20 cellular contexts compared by ENCODE assay signal in genomic region chr7:121214652-121215051, GRCh38.
DNase-seq lines count a peak whose midpoint lies in the region; ATAC-seq, FAIRE-seq and TF ChIP-seq lines count a peak whose summit lies in the region.
"Had no signal": no experiment of that assay in that cellular context is flagged by ENCODE, and none has a peak within 500 bp of the region (broad histone marks: within the 10 kb centered on the region; RNA-seq: fewer than 3 reads in every experiment).

No MANE protein-coding gene starts in this region.

- H3K4ac ChIP-seq in IMR-90 (ENCODE audit: low read depth, low read length): no peak overlapping the region

- no peak overlapping the region for H2BK20ac ChIP-seq in IMR-90 (ENCODE audit: low read depth, low read length)

- H3K4me1 ChIP-seq in IMR-90 (ENCODE audit: control insufficient read depth, insufficient read depth, low read length) (peaks cover 17% of the 10 kb centered on the region), PC-9 (replicated peaks; ENCODE audit: insufficient read depth) (no peaks in the 10 kb centered on the region), gastroesophageal sphincter (peaks cover 0 to 18% (median 0%) of the 10 kb centered on the region in 3 donors)

- no peak overlapping the region for H2BK5ac ChIP-seq in IMR-90 (ENCODE audit: low read depth, low read length, poor library complexity, severe bottlenecking)

- no peak overlapping the region for H2AK9ac ChIP-seq in IMR-90 (replicated peaks; ENCODE audit: low read depth, low read length, poor library complexity)

- H3K9me1 ChIP-seq in IMR-90 (ENCODE audit: insufficient read depth, low read length): 0 out of 2 replicates have a peak, but pooled peaks cover 4% of the 10 kb centered on the region

- no peak overlapping the region for H3K18ac ChIP-seq in IMR-90 (ENCODE audit: low read depth, low read length)

- peaks cover 3 to 31% of the 10 kb centered on the region in 2 experiments; a peak in 3 of 4 replicates for H3K79me1 ChIP-seq in IMR-90 (ENCODE audit: low read depth in 1 of 2, low read length in 2 of 2)

- DNase-seq in D721Med (ENCODE audit: insufficient read length, low spot score) (no peak), IMR-90 (peak; percentile 34), PC-9 (no peak), fibroblast of peridontal ligament (ENCODE audit: extremely low read depth) (peak; percentile 45), amygdala (lab: John Stamatoyannopoulos, UW) (no peak), CD14-positive monocyte (ENCODE audit: low spot score) (no peak), A172 (ENCODE audit: low spot score) (no peak)
- DNase-seq: ACHN; AML-193; CD4-positive, alpha-beta memory T cell; H9 had no signal

- H3K9me3 ChIP-seq in IMR-90 (ENCODE audit: control insufficient read depth, insufficient read depth, low read length) (no peaks in the 10 kb centered on the region), PC-9 (ENCODE audit: insufficient read depth, low read depth) (no peaks in the 10 kb centered on the region; the same call in 1 of the 2 replicates), gastroesophageal sphincter (no peaks in the 10 kb centered on the region)

- no peak overlapping the region for H3K27ac ChIP-seq in IMR-90 (ENCODE audit: insufficient read depth, low read length)
- H3K27ac ChIP-seq in PC-9: no peak overlapping the region
- no peak overlapping the region for H3K27ac ChIP-seq in gastroesophageal sphincter
- H3K27ac ChIP-seq: C4-2B, HL-60 had no signal

- no peak for TF ChIP-seq EP300 in gastroesophageal sphincter (IDR thresholded peaks at IDR 0.05)

- ATAC-seq in IMR-90 (ENCODE audit: low read depth) (peak; percentile 62), gastroesophageal sphincter (no peak)
- ATAC-seq: K562 had no signal

- in situ Hi-C loops in IMR-90 (cut with MboI; ENCODE audit: low sequenced_read_pairs): no loop called here

- no peaks in the 10 kb centered on the region for H3K4me1 Mint-ChIP-seq in CD14-positive monocyte
- H3K4me1 Mint-ChIP-seq: CD4-positive, alpha-beta memory T cell; H9 had no signal

- no peak overlapping the region for H3K27ac Mint-ChIP-seq in CD14-positive monocyte
- H3K27ac Mint-ChIP-seq: CD4-positive, alpha-beta memory T cell; H9 had no signal

- no peak overlapping the region for H2AFZ ChIP-seq in IMR-90 (replicated peaks; ENCODE audit: low read length, poor library complexity)
- peak overlapping the region; percentile 5; the same call in 1 of the 2 replicates for H2AFZ ChIP-seq in PC-9

- TF ChIP-seq POLR2A in IMR-90 (IDR thresholded peaks at IDR 0.05; ENCODE audit: low read depth, low read length) (no peak), gastroesophageal sphincter (IDR thresholded peaks at IDR 0.05) (no peak)

- H3K36me3 ChIP-seq in IMR-90 (ENCODE audit: control insufficient read depth, insufficient read depth, low read length) (no peaks in the 10 kb centered on the region), PC-9 (ENCODE audit: low read depth) (no peaks in the 10 kb centered on the region), gastroesophageal sphincter (no peaks in the 10 kb centered on the region)

- no peaks in the 10 kb centered on the region for H3K9me3 Mint-ChIP-seq in CD14-positive monocyte
- H3K9me3 Mint-ChIP-seq: CD4-positive, alpha-beta memory T cell; H9 had no signal

- no peak overlapping the region for H4K5ac ChIP-seq in IMR-90 (ENCODE audit: low read depth, low read length)

- no peak for TF ChIP-seq RAD21 in IMR-90 (IDR thresholded peaks at IDR 0.05; ENCODE audit: low read length)

- no peaks in the 10 kb centered on the region for H3K36me3 Mint-ChIP-seq in CD14-positive monocyte
- H3K36me3 Mint-ChIP-seq: CD4-positive, alpha-beta memory T cell had no signal

- POLR2A ChIA-PET in IMR-90 (lab: Charles Lee; ENCODE audit: unreplicated experiment) (no interaction called here), PC-9 (lab: Charles Lee; ENCODE audit: unreplicated experiment) (no interaction called here)

- no peak overlapping the region for H3K9ac ChIP-seq in IMR-90 (ENCODE audit: low read depth, low read length)

- H3K4me3 Mint-ChIP-seq in CD14-positive monocyte: no peak overlapping the region
- H3K4me3 Mint-ChIP-seq: CD4-positive, alpha-beta memory T cell; H9 had no signal

- H3K27me3 ChIP-seq in IMR-90 (ENCODE audit: control insufficient read depth, insufficient read depth, low read length): no peaks in the 10 kb centered on the region
- no peaks in the 10 kb centered on the region for H3K27me3 ChIP-seq in PC-9 (ENCODE audit: insufficient read depth, low read depth)
- no peaks in the 10 kb centered on the region for H3K27me3 ChIP-seq in gastroesophageal sphincter

- no peak overlapping the region for H2BK15ac ChIP-seq in IMR-90 (ENCODE audit: low read depth, low read length)

- TF ChIP-seq CTCF in D721Med (IDR thresholded peaks at IDR 0.05; ENCODE audit: insufficient read depth, missing control alignments) (no peak), IMR-90 (conservative IDR thresholded peaks at IDR 0.05; ENCODE audit: low read depth, low read length) (no peak), PC-9 (conservative IDR thresholded peaks at IDR 0.05) (no peak), gastroesophageal sphincter (IDR thresholded peaks at IDR 0.05) (no peak), CD14-positive monocyte (IDR thresholded peaks at IDR 0.05) (no peak)

- intact Hi-C loops in IMR-90 (cut with micrococcal nuclease) (no loop called here), PC-9 (cut with micrococcal nuclease; ENCODE audit: unreplicated experiment) (no loop called here), CD14-positive monocyte (cut with micrococcal nuclease) (no loop called here)

- no peaks in the 10 kb centered on the region for H3K27me3 Mint-ChIP-seq in CD14-positive monocyte (ENCODE audit: low read depth in 3 of 3)
- H3K27me3 Mint-ChIP-seq: CD4-positive, alpha-beta memory T cell had no signal

- no peak overlapping the region for H3K23ac ChIP-seq in IMR-90 (ENCODE audit: low read depth, low read length)

- H3K14ac ChIP-seq in IMR-90 (replicated peaks; ENCODE audit: low read depth, low read length): no peak overlapping the region

- BruUV-seq in IMR-90 (replicated peaks; lab: Mats Ljungman, UMichigan): no TSS peak
- BruUV-seq in PC-9 (replicated peaks; lab: Mats Ljungman, UMichigan): no TSS peak

- no peak overlapping the region for H3K56ac ChIP-seq in IMR-90 (ENCODE audit: extremely low read depth, insufficient read depth, low read length)

- no CpG with 5 or more reads among the region's 2 CpGs for WGBS in IMR-90 (ENCODE audit: extremely low coverage in 2 of 2, insufficient read length in 1 of 2), 2 experiments
- 77 to 82% methylated on average over 2 of the region's 2 CpGs for WGBS in gastroesophageal sphincter (ENCODE audit: low coverage in 1 of 2), 2 donors

- H3K79me2 ChIP-seq in PC-9 (ENCODE audit: low read depth): no peaks in the 10 kb centered on the region

- no peak overlapping the region for H4K8ac ChIP-seq in IMR-90 (ENCODE audit: low read depth in 2 of 2, low read length in 2 of 2)

- no peaks in the 10 kb centered on the region for H3K9me2 ChIP-seq in PC-9 (ENCODE audit: insufficient read depth)

- H4K91ac ChIP-seq in IMR-90 (ENCODE audit: insufficient read depth, low read depth, low read length): no peak overlapping the region

- H3K4me3 ChIP-seq in IMR-90 (ENCODE audit: insufficient read depth, low read depth, low read length): no peak overlapping the region
- no peak overlapping the region for H3K4me3 ChIP-seq in PC-9
- no peak overlapping the region for H3K4me3 ChIP-seq in gastroesophageal sphincter
- H3K4me3 ChIP-seq: K562 had no signal

- no peaks in the 10 kb centered on the region for H3F3A ChIP-seq in PC-9 (ENCODE audit: insufficient read depth, low read depth)

- H2BK120ac ChIP-seq in IMR-90 (ENCODE audit: low read depth, low read length): no peak overlapping the region

- CTCF ChIA-PET in IMR-90 (lab: Yijun Ruan, JAX): no interaction called here
- CTCF ChIA-PET in PC-9 (lab: Charles Lee): no interaction called here

- H2AK5ac ChIP-seq in IMR-90 (ENCODE audit: low read depth, low read length): no peak overlapping the region

- dilution Hi-C loops in IMR-90 (cut with HindIII; ENCODE audit: low sequenced_read_pairs, unreplicated experiment): loop anchor here (5.0 kb wide), 1 partner anchor 43 kb away; no protein-coding TSS in a partner anchor

- H3K4me2 ChIP-seq in IMR-90 (ENCODE audit: low read depth, low read length): no peak overlapping the region
- no peak overlapping the region for H3K4me2 ChIP-seq in PC-9

- peak; percentile 56 for FAIRE-seq in D721Med (lab: Jason Lieb, UNC)
- FAIRE-seq: A204.1, G401.6, GM12891, GM19239, H1, K562 had no signal

- no peaks in the 10 kb centered on the region for H4K20me1 ChIP-seq in IMR-90 (ENCODE audit: insufficient read depth, low read length)
- no peaks in the 10 kb centered on the region for H4K20me1 ChIP-seq in PC-9 (ENCODE audit: insufficient read depth)

TF ChIP-seq in IMR-90, 13 proteins besides CTCF, POLR2A, EP300 and RAD21:
- peak; percentile 29; the same call in 1 of the 2 replicates for TF ChIP-seq USF2 (IDR thresholded peaks at IDR 0.05; ENCODE audit: low read depth, low read length)
- TF ChIP-seq RCOR1 (IDR thresholded peaks at IDR 0.05; ENCODE audit: insufficient replicate concordance, low read length): no peak
- no peak for TF ChIP-seq ELK1 (IDR thresholded peaks at IDR 0.05; ENCODE audit: borderline replicate concordance, low read depth, low read length)
- TF ChIP-seq MAZ (IDR thresholded peaks at IDR 0.05; ENCODE audit: borderline replicate concordance, low read depth, low read length): no peak
- TF ChIP-seq MAFK (IDR thresholded peaks at IDR 0.05; ENCODE audit: low read depth, low read length): no peak
- TF ChIP-seq RFX5 (IDR thresholded peaks at IDR 0.05; ENCODE audit: low read depth, low read length): no peak
- TF ChIP-seq MXI1 (IDR thresholded peaks at IDR 0.05; ENCODE audit: borderline replicate concordance, low read depth, low read length): no peak

Comparison
In these comparisons a context has a peak if more than half of its experiments do, and no peak if none do; other contexts are left out.
1. DNase-seq: peak in IMR-90 (single experiment) and fibroblast of peridontal ligament (single experiment); none in D721Med (single experiment), PC-9 (0 of 2), amygdala (0 of 56), CD14-positive monocyte (single experiment) and A172 (single experiment).